Comparison of ENCODE assay signal across 8 cellular contexts in genomic region chr1:42766723-42767509, GRCh38. TPM values are rescaled to one million over a fixed set of nuclear protein-coding genes. Genes with fewer than 3 reads are reported as not detected.
DNase-seq lines count a peak whose midpoint lies in the region; ATAC-seq and TF ChIP-seq lines count a peak whose summit lies in the region.

C1orf50 (plus strand) TSS chr1:42767249; CDS start chr1:42767312, 63 bp downstream.
P3H1 (minus strand) TSS chr1:42767028; CDS start chr1:42766971, 57 bp downstream.

- intact Hi-C loops in activated CD4-positive, alpha-beta T cell treated with anti-CD3 and anti-CD28 coated beads, Interleukin-2, amount 10 ng/mL, durations not matched to agents 24 days and 14 days (cut with micrococcal nuclease): loop anchor here (1.0 to 5.0 kb wide), 8 partner anchors 50 to 430 kb away; partner anchors contain the start of genes CCDC30, ERMAP, FOXJ3 and PPIH
- intact Hi-C loops in left colon (cut with DNase I, micrococcal nuclease): no loop called here

- peak within 1 kb of the TSS; percentile 93 for H3K27ac Mint-ChIP-seq in activated CD4-positive, alpha-beta T cell treated with anti-CD3 and anti-CD28 coated beads, Interleukin-2, amount 10 ng/mL, durations not matched to agents 24 days and 14 days

- H3K4me1 Mint-ChIP-seq in activated CD4-positive, alpha-beta T cell treated with anti-CD3 and anti-CD28 coated beads, Interleukin-2, amount 10 ng/mL, durations not matched to agents 24 days and 14 days: peaks cover 25% of the 10 kb centered on the region

- H3K4me3 ChIP-seq in coronary artery: peak within 1 kb of the TSS; percentile 92

- no peak within 1 kb of the TSS for H3K4me3 Mint-ChIP-seq in activated CD4-positive, alpha-beta T cell treated with anti-CD3 and anti-CD28 coated beads, Interleukin-2, amount 10 ng/mL, durations not matched to agents 24 days and 14 days

- ATAC-seq in GM19328 (IDR thresholded peaks at IDR 0.05; ENCODE audit: unreplicated experiment) (peak; percentile 87), HG03469 (IDR thresholded peaks at IDR 0.05; ENCODE audit: unreplicated experiment) (peak; percentile 81), left colon (peak; percentile 93)

- H3K27me3 Mint-ChIP-seq in activated CD4-positive, alpha-beta T cell treated with anti-CD3 and anti-CD28 coated beads, Interleukin-2, amount 10 ng/mL, durations not matched to agents 24 days and 14 days: no peaks in the 10 kb centered on the region

- no peak for TF ChIP-seq CTCF in coronary artery (IDR thresholded peaks at IDR 0.05)

- peak; percentile 85 to 100 (median 98) for DNase-seq in C1 segment of cervical spinal cord (lab: John Stamatoyannopoulos, UW)
- DNase-seq in NCI-H526 (lab: John Stamatoyannopoulos, UW): peak; percentile 99 to 100
- peak; percentile 100 for DNase-seq in activated CD4-positive, alpha-beta T cell treated with anti-CD3 and anti-CD28 coated beads, Interleukin-2, amount 10 ng/mL, durations not matched to agents 24 days and 14 days
- peak; percentile 100 for DNase-seq in coronary artery (ENCODE audit: low spot score)
- DNase-seq in left colon: peak; percentile 100
- peak; percentile 98 to 99 for DNase-seq in stimulated activated CD4-positive, alpha-beta T cell treated with anti-CD3 and anti-CD28 coated beads, Interleukin-1b, Interleukin-23, amount 100 ng/mL, for 4 hours (ENCODE audit: low read depth in 2 of 2)

- H3K9me3 Mint-ChIP-seq in activated CD4-positive, alpha-beta T cell treated with anti-CD3 and anti-CD28 coated beads, Interleukin-2, amount 10 ng/mL, durations not matched to agents 24 days and 14 days: no peaks in the 10 kb centered on the region

- peaks cover 19% of the 10 kb centered on the region for H3K36me3 Mint-ChIP-seq in activated CD4-positive, alpha-beta T cell treated with anti-CD3 and anti-CD28 coated beads, Interleukin-2, amount 10 ng/mL, durations not matched to agents 24 days and 14 days (ENCODE audit: low read depth)

- peak within 1 kb of the TSS; percentile 77 to 98 for H3K27ac ChIP-seq in coronary artery

RNA-seq across cellular contexts. Expression of gene C1orf50, which starts in this region (rescaled TPM):
- total RNA-seq in activated CD4-positive, alpha-beta T cell treated with anti-CD3 and anti-CD28 coated beads, Interleukin-2, amount 10 ng/mL, durations not matched to agents 24 days and 14 days: 6.2 and 6.3 TPM in 2 replicates
- total RNA-seq in left colon: 1 to 10 TPM; 5.6 to 8.7 TPM

RNA-seq across cellular contexts. Expression of gene P3H1, which starts in this region (rescaled TPM):
- 47.4 and 51.1 TPM in 2 replicates for total RNA-seq in activated CD4-positive, alpha-beta T cell treated with anti-CD3 and anti-CD28 coated beads, Interleukin-2, amount 10 ng/mL, durations not matched to agents 24 days and 14 days
- total RNA-seq in left colon: 10 to 100 TPM in 1 of 2 donors, 1 to 10 TPM in 1; 7.0 to 10.6 TPM

Comparison
In these comparisons a context has a peak if more than half of its experiments do, and no peak if none do; other contexts are left out.
1. Peak in every context shown above with its lines: DNase-seq, ATAC-seq, H3K4me3 ChIP-seq and H3K27ac ChIP-seq.